8 cellular contexts compared by ENCODE assay signal in genomic region chr18:9673296-9674251, GRCh38. TPM values are rescaled to one million over a fixed set of nuclear protein-coding genes. Genes with fewer than 3 reads are reported as not detected.
DNase-seq lines count a peak whose midpoint lies in the region; ATAC-seq, FAIRE-seq and TF ChIP-seq lines count a peak whose summit lies in the region.
"Had no signal": no experiment of that assay in that cellular context is flagged by ENCODE, and none has a peak within 500 bp of the region (broad histone marks: within the 10 kb centered on the region; RNA-seq: fewer than 3 reads in every experiment).

No MANE protein-coding gene starts in this region.

- no peaks in the 10 kb centered on the region for H3K27me3 Mint-ChIP-seq in type B pancreatic cell

- CTCF ChIA-PET in K562 (lab: Yijun Ruan, JAX; ENCODE audit: low intra/inter-chr PET ratio) = interaction anchor here (0.6 to 1.6 kb wide), 2 partner anchors 98 to 1284 kb away, joined by 3 to 6 read pairs; no protein-coding TSS in a partner anchor

- no peaks in the 10 kb centered on the region for H3K36me3 ChIP-seq in NT2/D1 (ENCODE audit: insufficient read depth, insufficient read length, low read length)
- no peaks in the 10 kb centered on the region for H3K36me3 ChIP-seq in K562 (ENCODE audit: control insufficient read depth, insufficient read depth, low read length)
- no peaks in the 10 kb centered on the region for H3K36me3 ChIP-seq in kidney (ENCODE audit: control insufficient read depth in 1 of 2, insufficient read depth in 2 of 2, low read length in 2 of 2)
- H3K36me3 ChIP-seq: gastrocnemius medialis had no signal

- no peak for TF ChIP-seq POLR2A in K562 (conservative IDR thresholded peaks at IDR 0.05)

- peak overlapping the region; percentile 83 for H2AFZ ChIP-seq in K562 (ENCODE audit: low read depth, low read length)

- H3K9ac ChIP-seq in NT2/D1 (ENCODE audit: insufficient read length, low read depth) = no peak overlapping the region
- no peak overlapping the region for H3K9ac ChIP-seq in K562 (ENCODE audit: insufficient read depth in 1 of 2, low read depth in 2 of 2, low read length in 2 of 2)
- H3K9ac ChIP-seq in kidney (ENCODE audit: low read length in 2 of 2) = no peak overlapping the region

- H3K36me3 Mint-ChIP-seq in type B pancreatic cell = no peaks in the 10 kb centered on the region

- H3K27me3 ChIP-seq in NT2/D1 (ENCODE audit: insufficient read depth, insufficient read length) = no peaks in the 10 kb centered on the region
- no peaks in the 10 kb centered on the region for H3K27me3 ChIP-seq in K562 (ENCODE audit: control insufficient read depth in 2 of 2, insufficient read depth in 2 of 2, low read length in 2 of 2)

- no peak for TF ChIP-seq EP300 in K562 (IDR thresholded peaks at IDR 0.05; ENCODE audit: low read length)

- no peaks in the 10 kb centered on the region for H3K9me3 ChIP-seq in NT2/D1 (ENCODE audit: insufficient read depth, low read length)
- no peaks in the 10 kb centered on the region for H3K9me3 ChIP-seq in K562 (replicated peaks; ENCODE audit: control insufficient read depth, insufficient read depth, low read depth, low read length)
- H3K9me3 ChIP-seq in kidney (ENCODE audit: control insufficient read depth in 1 of 2, low read length in 2 of 2) = no peaks in the 10 kb centered on the region
- H3K9me3 ChIP-seq: gastrocnemius medialis had no signal

- in situ Hi-C loops in K562 (cut with MboI) = no loop called here

- peak; percentile 58 for FAIRE-seq in K562 (lab: Jason Lieb, UNC)
- no peak for FAIRE-seq in kidney (lab: Jason Lieb, UNC)

- peak; percentile 45 for DNase-seq in GDM1 (lab: John Stamatoyannopoulos, UW)
- DNase-seq in NT2/D1 (ENCODE audit: low read depth, low spot score) = peak; percentile 20
- peak in 2 of 4 experiments; percentile 55 to 73 for DNase-seq in K562 (ENCODE audit: extremely low read depth in 1 of 4, low spot score in 3 of 4)
- peak; percentile 79 for DNase-seq in kidney
- DNase-seq in type B pancreatic cell (ENCODE audit: extremely low spot score, unreplicated experiment) = no peak
- DNase-seq: gastrocnemius medialis had no signal

- H3K27ac Mint-ChIP-seq in type B pancreatic cell = peak overlapping the region; percentile 97

- H3K9me3 Mint-ChIP-seq in type B pancreatic cell = peaks cover 4% of the 10 kb centered on the region

- 19% methylated on average over 8 of the region's 8 CpGs for WGBS in K562 (ENCODE audit: insufficient coverage, low coverage, missing lambda C conversion rate)

- BruUV-seq in K562 (replicated peaks; lab: Mats Ljungman, UMichigan) = no TSS peak

- H3K9me1 ChIP-seq in K562 (ENCODE audit: control insufficient read depth, insufficient read depth, low read length) = no peaks in the 10 kb centered on the region

- TF ChIP-seq RAD21 in K562 (CRISPR knock-in tag; conservative IDR thresholded peaks at IDR 0.05 in 1 of 2, IDR thresholded peaks at IDR 0.05 in 1 of 2) = peak; percentile 70 to 84

- H3K27ac ChIP-seq in K562 (ENCODE audit: extremely low read depth, low read depth, low read length) (peak overlapping the region; percentile 43; the same call in 1 of the 3 replicates), kidney (ENCODE audit: low read depth in 2 of 2, low read length in 2 of 2) (peak overlapping the region; percentile 18 to 68)
- H3K27ac ChIP-seq: gastrocnemius medialis had no signal

- POLR2A ChIA-PET in K562 (lab: Yijun Ruan, JAX) = interaction anchor here (0.6 to 0.7 kb wide), 2 partner anchors 11 to 454 kb away, joined by 3 read pairs; no protein-coding TSS in a partner anchor

- no peaks in the 10 kb centered on the region for H4K20me1 ChIP-seq in K562 (replicated peaks; ENCODE audit: control insufficient read depth, insufficient read depth, low read length)

- H3K4me3 ChIP-seq in NT2/D1 (ENCODE audit: insufficient read length, low read depth) = no peak overlapping the region
- no peak overlapping the region for H3K4me3 ChIP-seq in K562
- no peak overlapping the region for H3K4me3 ChIP-seq in kidney (ENCODE audit: low read length in 2 of 2)
- H3K4me3 ChIP-seq: gastrocnemius medialis had no signal

- ATAC-seq in GM19372 (IDR thresholded peaks at IDR 0.05; ENCODE audit: low read depth, unreplicated experiment) (peak; percentile 95), HG03280 (IDR thresholded peaks at IDR 0.05; ENCODE audit: unreplicated experiment) (peak; percentile 98), K562 (peak; percentile 91)

- intact Hi-C loops in K562 (cut with micrococcal nuclease) (loop anchor here (1.0 kb wide), 1 partner anchor 98 kb away; no protein-coding TSS in a partner anchor), kidney (cut with DNase I) (no loop called here)

- H3K4me1 Mint-ChIP-seq in type B pancreatic cell (ENCODE audit: unreplicated experiment) = peaks cover 7% of the 10 kb centered on the region

- H3K79me2 ChIP-seq in K562 (ENCODE audit: control insufficient read depth, insufficient read depth, low read length) = no peaks in the 10 kb centered on the region

- TF ChIP-seq CTCF in K562 (IDR thresholded peaks at IDR 0.05 in 2 of 3, conservative IDR thresholded peaks at IDR 0.05 in 1 of 3; ENCODE audit: insufficient read depth in 2 of 3, low read depth in 1 of 3, low read length in 3 of 3) = peak; percentile 54 to 76 (median 63)
- no peak for TF ChIP-seq CTCF in kidney (IDR thresholded peaks at IDR 0.05; ENCODE audit: borderline replicate concordance, extremely low read depth, insufficient read depth)
- no peak for TF ChIP-seq CTCF in type B pancreatic cell (conservative IDR thresholded peaks at IDR 0.05)

- H3K4me2 ChIP-seq in K562 (ENCODE audit: insufficient read depth, low read length) = peak overlapping the region; percentile 54; the same call in 1 of the 2 replicates

- H3K4me1 ChIP-seq in NT2/D1 (ENCODE audit: insufficient read depth, insufficient read length) (no peaks in the 10 kb centered on the region), K562 (replicated peaks in 1 of 2; ENCODE audit: control insufficient read depth in 2 of 2, insufficient read depth in 2 of 2, low read length in 2 of 2) (peaks cover 0 to 8% of the 10 kb centered on the region in 2 experiments; a peak in 2 of 5 replicates), kidney (ENCODE audit: control insufficient read depth in 1 of 2, insufficient read depth in 1 of 2, low read depth in 1 of 2, low read length in 2 of 2) (peaks cover 0 to 4% of the 10 kb centered on the region in 2 donors)
- H3K4me1 ChIP-seq: gastrocnemius medialis had no signal

- H3K4me3 Mint-ChIP-seq in type B pancreatic cell = peak overlapping the region; percentile 34

TF ChIP-seq in K562, 482 proteins besides CTCF, POLR2A, EP300 and RAD21 (continues in another document):
- TF ChIP-seq MYC (IDR thresholded peaks at IDR 0.05; ENCODE audit: low read depth, low read length) (peak; percentile 53; the same call in 1 of the 2 replicates), MYC (CRISPR knock-in tag; IDR thresholded peaks at IDR 0.05; ENCODE audit: borderline replicate concordance, low read depth) (no peak)

RNA-seq across cellular contexts. Expression of gene RAB31, which starts 34.5 kb away (rescaled TPM):
- total RNA-seq in K562 (2011; cell fraction: chromatin; rRNA removed; ENCODE audit: low replicate concordance) = 62.1 and 65.0 TPM in 2 replicates
- total RNA-seq in K562 (2011; cell fraction: nucleolus; rRNA removed) = 26.5 and 31.9 TPM in 2 replicates
- 43.2 and 112 TPM in 2 replicates for total RNA-seq in K562 (2011; cell fraction: nucleoplasm; rRNA removed)
- 34.9 and 43.1 TPM in 2 replicates for total RNA-seq in K562 (2014; rRNA removed)
- total RNA-seq in K562 (2014; rRNA removed; fragmentation: Illumina TruSeq; extraction: Trizol) = 44.1 and 51.7 TPM in 2 replicates
- 36.8 and 41.3 TPM in 2 replicates for total RNA-seq in K562 (2015; rRNA removed; fragmentation: Illumina TruSeq; extraction: Trizol)
- total RNA-seq in K562 (2021) = 57.7 and 66.1 TPM in 2 replicates
- 32.8 and 70.4 TPM in 2 replicates for polyA plus RNA-seq in K562 (2011; rRNA removed)
- 26.1 and 28.8 TPM in 2 replicates for polyA plus RNA-seq in K562 (2011; cell fraction: cytosol; rRNA removed)
- 33.7 and 65.3 TPM in 2 replicates for polyA plus RNA-seq in K562 (2011; cell fraction: nucleus; rRNA removed)
- 37.3 and 45.1 TPM in 2 replicates for polyA plus RNA-seq in K562 (2012)
- polyA plus RNA-seq in K562 (2014; fragmentation: Illumina TruSeq; extraction: Trizol) = 47.9 and 50.9 TPM in 2 replicates
- polyA plus RNA-seq in K562 (2014; fragmentation: Nextera tagmentation; extraction: Ambion mirVana) = 10 to 100 TPM; 20.7 to 25.6 TPM
- polyA plus RNA-seq in K562 (2014; rRNA removed) = 25.6 and 29.0 TPM in 2 replicates
- 89.7 and 166 TPM in 2 replicates for polyA minus RNA-seq in K562 (2011; rRNA and poly(A)+ RNA removed)
- 27.4 and 41.0 TPM in 2 replicates for polyA minus RNA-seq in K562 (2011; cell fraction: cytosol; rRNA and poly(A)+ RNA removed)
- 32.4 and 49.9 TPM in 2 replicates for polyA minus RNA-seq in K562 (2011; cell fraction: nucleus; rRNA and poly(A)+ RNA removed)
- total RNA-seq in kidney = 77.1 TPM
- polyA plus RNA-seq in kidney (ENCODE audit: insufficient read depth, low read depth, low replicate concordance) = 17.3 TPM
- 8.9 and 19.7 TPM in 2 replicates for total RNA-seq in type B pancreatic cell (ENCODE audit: low replicate concordance)

RNA-seq across cellular contexts. Expression of gene PPP4R1, which starts 59.2 kb away (rescaled TPM):
- 227 and 404 TPM in 2 replicates for total RNA-seq in K562 (2011; cell fraction: chromatin; rRNA removed; ENCODE audit: low replicate concordance)
- 86.1 and 111 TPM in 2 replicates for total RNA-seq in K562 (2011; cell fraction: nucleolus; rRNA removed)
- 148 and 198 TPM in 2 replicates for total RNA-seq in K562 (2011; cell fraction: nucleoplasm; rRNA removed)
- total RNA-seq in K562 (2014; rRNA removed) (95.7 and 100 TPM in 2 replicates), K562 (2014; rRNA removed; fragmentation: Illumina TruSeq; extraction: Trizol) (77.5 and 91.2 TPM in 2 replicates), K562 (2015; rRNA removed; fragmentation: Illumina TruSeq; extraction: Trizol) (86.4 and 92.5 TPM in 2 replicates), K562 (2021) (83.2 and 95.5 TPM in 2 replicates), kidney (122 TPM), type B pancreatic cell (ENCODE audit: low replicate concordance) (77.3 and 109 TPM in 2 replicates)
- polyA plus RNA-seq in K562 (2011; rRNA removed) (131 and 136 TPM in 2 replicates), K562 (2014; fragmentation: Illumina TruSeq; extraction: Trizol) (55.4 and 84.5 TPM in 2 replicates), K562 (2014; fragmentation: Nextera tagmentation; extraction: Ambion mirVana) (10 to 100 TPM; 23.5 to 35.1 TPM), K562 (2014; rRNA removed) (56.0 and 57.5 TPM in 2 replicates), kidney (ENCODE audit: insufficient read depth, low read depth, low replicate concordance) (23.9 TPM)
- 91.1 and 105 TPM in 2 replicates for polyA plus RNA-seq in K562 (2011; cell fraction: cytosol; rRNA removed)
- polyA plus RNA-seq in K562 (2011; cell fraction: nucleus; rRNA removed) = 191 and 198 TPM in 2 replicates
- polyA plus RNA-seq in K562 (2012) = 46.2 and 49.6 TPM in 2 replicates
- polyA minus RNA-seq in K562 (2011; rRNA and poly(A)+ RNA removed) = 277 and 310 TPM in 2 replicates
- polyA minus RNA-seq in K562 (2011; cell fraction: cytosol; rRNA and poly(A)+ RNA removed) = 99.1 and 116 TPM in 2 replicates
- 93.0 and 173 TPM in 2 replicates for polyA minus RNA-seq in K562 (2011; cell fraction: nucleus; rRNA and poly(A)+ RNA removed)

Comparison
In these comparisons a context has a peak if more than half of its experiments do, and no peak if none do; other contexts are left out.
1. CTCF ChIP-seq: peak in K562 (3 of 3); none in kidney (single experiment) and type B pancreatic cell (single experiment).
2. Peak in every context shown above with its lines, with median percentiles within 50 percentile points of each other: ATAC-seq.